Comparison of ENCODE assay signal across 10 cellular contexts in genomic region chr2:201105759-201106158, GRCh38.
"Had no signal": no experiment of that assay in that cellular context is flagged by ENCODE, and none has a peak within 500 bp of the region (broad histone marks: within the 10 kb centered on the region; RNA-seq: fewer than 3 reads in every experiment).

No MANE protein-coding gene starts in this region.

- H3K4me3 ChIP-seq: GM23248, GM23338, HAP-1 had no signal

- H3K4me2 ChIP-seq: GM23338 had no signal

- H3K9ac ChIP-seq: GM23248 had no signal

- H3K9me3 ChIP-seq: HAP-1 had no signal

- H3K36me3 ChIP-seq: HAP-1 had no signal

- DNase-seq: GM23248, GOT3, H7, H9, HCEC 1CT, HFFc6 had no signal

- ATAC-seq: GM23338, HCT116 had no signal

- H3K27ac ChIP-seq: GM23248 had no signal

- H2AFZ ChIP-seq: GM23248, GM23338 had no signal

- H3K4me1 ChIP-seq: HAP-1 had no signal

- FAIRE-seq: H54 had no signal
